In genomic region chr6:3724451-3725144, GRCh38 we compare ENCODE assay signal across 20 cellular contexts. TPM values are rescaled to one million over a fixed set of nuclear protein-coding genes. Genes with fewer than 3 reads are reported as not detected.
DNase-seq lines count a peak whose midpoint lies in the region; ATAC-seq and TF ChIP-seq lines count a peak whose summit lies in the region.
"Had no signal": no experiment of that assay in that cellular context is flagged by ENCODE, and none has a peak within 500 bp of the region (broad histone marks: within the 10 kb centered on the region; RNA-seq: fewer than 3 reads in every experiment).

No MANE protein-coding gene starts in this region.

- H3K4me3 Mint-ChIP-seq in HFFc6 (0 out of 2 replicates have a peak overlapping the region, but pooled peaks have one; percentile 26), brain (no peak overlapping the region)
- H3K4me3 Mint-ChIP-seq: activated naive CD8-positive, alpha-beta T cell; CD4-positive, CD25-positive, alpha-beta regulatory T cell; central memory CD8-positive, alpha-beta T cell; H9; stimulated activated effector memory CD8-positive, alpha-beta T cell treated with anti-CD3 and anti-CD28 coated beads, Interleukin-12 subunit alpha, Interleukin-12 subunit beta, amount 100 ng/mL, for 72 hours had no signal

- intact Hi-C loops in left ventricle myocardium superior (cut with micrococcal nuclease) (no loop called here), lower lobe of right lung (cut with DNase I) (no loop called here)

- peak overlapping the region in 4 of 5 donors; percentile 23 to 59 (median 34) for H3K9ac ChIP-seq in subcutaneous abdominal adipose tissue (ENCODE audit: low read length in 5 of 5)

- H3K9me3 ChIP-seq in subcutaneous abdominal adipose tissue (ENCODE audit: control insufficient read depth in 5 of 5, low read length in 5 of 5) = no peaks in the 10 kb centered on the region
- H3K9me3 ChIP-seq in lower lobe of right lung = no peaks in the 10 kb centered on the region

- H3K27ac ChIP-seq in subcutaneous abdominal adipose tissue (ENCODE audit: low read depth, low read length) (peak overlapping the region; percentile 59), lower lobe of right lung (no peak overlapping the region)
- H3K27ac ChIP-seq: foreskin keratinocyte, VCaP had no signal

- ATAC-seq in left ventricle myocardium superior = peak; percentile 52
- no peak for ATAC-seq in HG03571 (IDR thresholded peaks at IDR 0.05; ENCODE audit: unreplicated experiment)
- no peak for ATAC-seq in HG03439 (IDR thresholded peaks at IDR 0.05; ENCODE audit: unreplicated experiment)
- no peak for ATAC-seq in lower lobe of right lung
- ATAC-seq: foreskin keratinocyte; stimulated activated effector memory CD8-positive, alpha-beta T cell treated with anti-CD3 and anti-CD28 coated beads, Interleukin-12 subunit alpha, Interleukin-12 subunit beta, amount 100 ng/mL, for 72 hours had no signal

- H3K36me3 ChIP-seq in subcutaneous abdominal adipose tissue (ENCODE audit: control insufficient read depth in 5 of 5, insufficient read depth in 5 of 5, low read length in 5 of 5) = peaks cover 6 to 83% (median 74%) of the 10 kb centered on the region in 5 donors
- H3K36me3 ChIP-seq in lower lobe of right lung = peaks cover 76% of the 10 kb centered on the region

- H3K4me1 ChIP-seq in subcutaneous abdominal adipose tissue (ENCODE audit: control insufficient read depth in 5 of 5, insufficient read depth in 5 of 5, low read length in 5 of 5) = peaks cover 9 to 54% (median 42%) of the 10 kb centered on the region in 5 donors
- peaks cover 16% of the 10 kb centered on the region for H3K4me1 ChIP-seq in lower lobe of right lung
- H3K4me1 ChIP-seq: foreskin keratinocyte had no signal

- H3K9me3 Mint-ChIP-seq in HFFc6 (no peaks in the 10 kb centered on the region), brain (no peaks in the 10 kb centered on the region)
- H3K9me3 Mint-ChIP-seq: central memory CD8-positive, alpha-beta T cell; stimulated activated effector memory CD8-positive, alpha-beta T cell treated with anti-CD3 and anti-CD28 coated beads, Interleukin-12 subunit alpha, Interleukin-12 subunit beta, amount 100 ng/mL, for 72 hours had no signal

- H3K4me1 Mint-ChIP-seq in HFFc6 (ENCODE audit: low read depth) (peaks cover 56% of the 10 kb centered on the region), brain (peaks cover 46% of the 10 kb centered on the region)
- H3K4me1 Mint-ChIP-seq: central memory CD8-positive, alpha-beta T cell; stimulated activated effector memory CD8-positive, alpha-beta T cell treated with anti-CD3 and anti-CD28 coated beads, Interleukin-12 subunit alpha, Interleukin-12 subunit beta, amount 100 ng/mL, for 72 hours had no signal

- H3K36me3 Mint-ChIP-seq in HFFc6 (ENCODE audit: low read depth) (peaks cover 62% of the 10 kb centered on the region), brain (peaks cover 48% of the 10 kb centered on the region)
- H3K36me3 Mint-ChIP-seq: activated naive CD8-positive, alpha-beta T cell; CD4-positive, CD25-positive, alpha-beta regulatory T cell had no signal

- H3K27me3 Mint-ChIP-seq in HFFc6 (ENCODE audit: insufficient read depth) (peaks cover 17% of the 10 kb centered on the region), brain (no peaks in the 10 kb centered on the region)
- H3K27me3 Mint-ChIP-seq: activated naive CD8-positive, alpha-beta T cell had no signal

- peaks cover 0 to 2% (median 0%) of the 10 kb centered on the region in 5 donors for H3K27me3 ChIP-seq in subcutaneous abdominal adipose tissue (ENCODE audit: control insufficient read depth in 5 of 5, insufficient read depth in 4 of 5, low read length in 5 of 5)
- no peaks in the 10 kb centered on the region for H3K27me3 ChIP-seq in lower lobe of right lung (ENCODE audit: low read depth)
- H3K27me3 ChIP-seq: foreskin keratinocyte had no signal

- no peak overlapping the region for H3K4me3 ChIP-seq in subcutaneous abdominal adipose tissue (ENCODE audit: low read depth in 1 of 5, low read length in 5 of 5)
- no peak overlapping the region for H3K4me3 ChIP-seq in lower lobe of right lung

- peak; percentile 17 for DNase-seq in HFFc6
- peak; percentile 65 for DNase-seq in left ventricle myocardium superior
- no peak for DNase-seq in activated effector memory CD4-positive, alpha-beta T cell treated with anti-CD3 and anti-CD28 coated beads, Interleukin-2, amount 50 U/mL, for 16 hours
- DNase-seq in lower lobe of right lung = no peak
- DNase-seq: activated CD4-positive, alpha-beta T cell treated with anti-CD3 and anti-CD28 coated beads, Interleukin-2, amount 50 U/mL, for 48 hours; CD4-positive, CD25-positive, alpha-beta regulatory T cell; foreskin keratinocyte; H9; Kasumi-1; NCI-H1436; T-helper 1 cell; trophoblast cell had no signal

- TF ChIP-seq CTCF in HFFc6 (IDR thresholded peaks at IDR 0.05) (no peak), brain (conservative IDR thresholded peaks at IDR 0.05) (no peak), lower lobe of right lung (IDR thresholded peaks at IDR 0.05) (no peak)

- H3K27ac Mint-ChIP-seq in HFFc6 = peak overlapping the region; percentile 68
- H3K27ac Mint-ChIP-seq in brain = peak overlapping the region in 3 of 5 experiments; percentile 51 to 84 (median 65)
- H3K27ac Mint-ChIP-seq: activated naive CD8-positive, alpha-beta T cell; stimulated activated effector memory CD8-positive, alpha-beta T cell treated with anti-CD3 and anti-CD28 coated beads, Interleukin-12 subunit alpha, Interleukin-12 subunit beta, amount 100 ng/mL, for 72 hours had no signal

RNA-seq across cellular contexts. Expression of gene PXDC1, which starts 26.9 kb away (rescaled TPM):
- 10 to 100 TPM; 63.1 to 97.5 (median 72.8) TPM for total RNA-seq in HFFc6 (2021; fragmentation: NEBNext Ultra II Directional; extraction: Animal tissue kit (Norgen Biotek cat#: 25700))
- polyA plus RNA-seq in brain (ENCODE audit: insufficient read depth, low read depth, low replicate concordance) = 30.5 TPM
- total RNA-seq in left ventricle myocardium superior (25.0 TPM), lower lobe of right lung (50.9 TPM)
- polyA plus RNA-seq: CD4-positive, CD25-positive, alpha-beta regulatory T cell had no signal

Comparison
In these comparisons a context has a peak if more than half of its experiments do, and no peak if none do; other contexts are left out.
1. DNase-seq: peak in HFFc6 (single experiment) and left ventricle myocardium superior (single experiment); none in activated effector memory CD4-positive, alpha-beta T cell treated with anti-CD3 and anti-CD28 coated beads, Interleukin-2, amount 50 U/mL, for 16 hours (single experiment) and lower lobe of right lung (single experiment).